Comparison of ENCODE assay signal across 8 cellular contexts in the genomic region with DNA sequence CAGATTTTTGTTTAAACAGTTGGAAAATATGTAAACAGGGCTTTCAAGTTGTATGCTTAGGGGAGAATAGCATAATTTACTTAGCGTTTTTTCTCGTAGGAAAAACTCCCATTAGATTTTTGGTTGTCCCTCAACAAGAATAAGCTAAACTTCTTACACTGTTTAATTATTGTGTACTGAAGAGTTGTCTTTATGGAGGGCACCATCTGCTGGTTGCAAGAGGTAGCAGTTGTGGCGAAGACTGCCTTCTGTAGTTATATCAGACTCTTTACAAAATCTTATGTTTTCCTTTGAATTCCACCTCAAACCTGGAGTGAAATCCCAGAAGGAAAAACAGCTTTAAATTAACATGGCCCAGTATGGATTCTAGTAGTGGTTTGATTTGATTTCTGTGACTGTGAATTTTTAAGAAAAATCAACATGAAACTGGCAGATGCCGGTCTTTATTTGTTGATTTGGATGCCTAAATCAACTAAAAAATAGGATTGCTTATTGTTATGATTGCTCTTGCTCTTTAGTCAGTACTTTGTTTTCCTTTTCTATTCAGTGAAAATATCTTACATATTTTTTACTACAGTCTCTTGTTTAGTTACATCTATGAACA.
DNase-seq lines count a peak whose midpoint lies in the region; ATAC-seq lines count a peak whose summit lies in the region.

No MANE protein-coding gene starts in this region.

- ATAC-seq in HG02798 (IDR thresholded peaks at IDR 0.05; ENCODE audit: poor library complexity, unreplicated experiment) (peak; percentile 75), HG02763 (IDR thresholded peaks at IDR 0.05; ENCODE audit: unreplicated experiment) (no peak)

- DNase-seq in NCI-H1417 (lab: John Stamatoyannopoulos, UW) (peak; percentile 15 to 54 (median 44)), NCI-H1417 treated with DMSO at 0.1 percent for 48 hours (lab: John Stamatoyannopoulos, UW) (no peak), NOMO-1 (lab: John Stamatoyannopoulos, UW; ENCODE audit: unreplicated experiment in 2 of 2) (peak; percentile 33 to 84), activated T-helper 1 cell treated with Interleukin-2 at 50 U/mL for 16 hours (ENCODE audit: low read depth) (peak; percentile 15), fibroblast of the conjunctiva (ENCODE audit: low read depth) (peak; percentile 50), non-pigmented ciliary epithelial cell (ENCODE audit: low read depth) (peak; percentile 38)
